Comparison of ENCODE assay signal across 14 cellular contexts in the genomic region with DNA sequence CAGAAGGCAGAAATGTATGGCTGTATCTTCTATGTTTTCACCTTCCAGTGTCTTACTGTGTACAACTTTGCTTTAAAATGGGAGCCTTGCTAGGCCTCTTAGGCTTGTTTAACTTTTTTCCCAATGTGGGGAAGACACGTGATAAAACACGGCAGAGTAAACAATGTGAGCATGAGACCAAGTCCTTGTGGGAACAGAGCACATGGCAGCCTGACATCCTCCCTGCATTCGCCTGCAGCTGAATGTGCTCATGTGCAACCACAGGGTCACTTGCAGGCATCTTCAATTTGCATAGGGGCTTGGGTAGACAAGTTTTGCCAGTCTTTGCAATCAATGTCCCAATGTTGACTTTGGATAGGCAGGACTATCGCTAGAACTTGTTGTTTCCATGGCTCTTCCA.
A peak's percentile ranks its signal among the peaks of the same experiment; 100 is the strongest.
DNase-seq lines count a peak whose midpoint lies in the region; ATAC-seq and TF ChIP-seq lines count a peak whose summit lies in the region.
"Had no signal": no experiment of that assay in that cellular context is flagged by ENCODE, and none has a peak within 500 bp of the region (broad histone marks: within the 10 kb centered on the region; RNA-seq: fewer than 3 reads in every experiment).

No MANE protein-coding gene starts in this region.

- DNase-seq in NCI-H510A (lab: John Stamatoyannopoulos, UW) (peak; percentile 13), foreskin melanocyte (peak; percentile 62), mucosa of gallbladder (ENCODE audit: low spot score) (peak; percentile 18), brain microvascular endothelial cell (no peak), foreskin fibroblast (no peak), WTC11 (ENCODE audit: low spot score) (no peak), NCI-H2227 (lab: John Stamatoyannopoulos, UW; ENCODE audit: unreplicated experiment) (no peak)
- DNase-seq: BE2C; CD4-positive, alpha-beta memory T cell; DND-41; GDM1 had no signal

- no peak overlapping the region for H3K4me3 Mint-ChIP-seq in WTC11
- H3K4me3 Mint-ChIP-seq: CD4-positive, alpha-beta memory T cell had no signal

- CTCF ChIA-PET in WTC11 (lab: Charles Lee): no interaction called here

- H3K27ac ChIP-seq in brain microvascular endothelial cell: no peak overlapping the region
- H3K27ac ChIP-seq: A549, C4-2B had no signal

- no peak overlapping the region for H3K4me3 ChIP-seq in brain microvascular endothelial cell (ENCODE audit: low read depth, low read length)
- H3K4me3 ChIP-seq in foreskin fibroblast (ENCODE audit: low read depth in 1 of 2, low read length in 2 of 2): no peak overlapping the region
- H3K4me3 ChIP-seq: A549, HAP-1 had no signal

- POLR2A ChIA-PET in WTC11 (lab: Charles Lee): no interaction called here

- H3K4me1 Mint-ChIP-seq in WTC11: no peaks in the 10 kb centered on the region
- H3K4me1 Mint-ChIP-seq: CD4-positive, alpha-beta memory T cell had no signal

- no peak for ATAC-seq in WTC11
- ATAC-seq: A549 had no signal

- H3K27me3 ChIP-seq in brain microvascular endothelial cell (replicated peaks): no peaks in the 10 kb centered on the region
- H3K27me3 ChIP-seq: BE2C had no signal

- H3K27me3 Mint-ChIP-seq in WTC11 (ENCODE audit: low read depth): peaks cover 19% of the 10 kb centered on the region

- H3K9me3 Mint-ChIP-seq in WTC11: no peaks in the 10 kb centered on the region

- H3K27ac Mint-ChIP-seq in WTC11: no peak overlapping the region
- H3K27ac Mint-ChIP-seq: CD4-positive, alpha-beta memory T cell had no signal

- no peaks in the 10 kb centered on the region for H3K36me3 Mint-ChIP-seq in WTC11
- H3K36me3 Mint-ChIP-seq: CD4-positive, alpha-beta memory T cell had no signal

- H3K36me3 ChIP-seq in brain microvascular endothelial cell (replicated peaks): no peaks in the 10 kb centered on the region
- H3K36me3 ChIP-seq: BE2C, HAP-1 had no signal

- in situ Hi-C loops in brain microvascular endothelial cell (cut with HindIII; ENCODE audit: low pct_ligation_motif_present, low sequenced_read_pairs): no loop called here

- no peak for TF ChIP-seq CTCF in brain microvascular endothelial cell (IDR thresholded peaks at IDR 0.05; ENCODE audit: low read depth, low read length, missing control alignments)
- TF ChIP-seq CTCF in foreskin fibroblast (IDR thresholded peaks at IDR 0.05; ENCODE audit: low read depth, low read length): no peak
- TF ChIP-seq CTCF in WTC11 (IDR thresholded peaks at IDR 0.05): no peak

TF ChIP-seq in WTC11, 78 proteins besides CTCF, POLR2A, EP300 and RAD21:
- TF ChIP-seq, protein P1, sequence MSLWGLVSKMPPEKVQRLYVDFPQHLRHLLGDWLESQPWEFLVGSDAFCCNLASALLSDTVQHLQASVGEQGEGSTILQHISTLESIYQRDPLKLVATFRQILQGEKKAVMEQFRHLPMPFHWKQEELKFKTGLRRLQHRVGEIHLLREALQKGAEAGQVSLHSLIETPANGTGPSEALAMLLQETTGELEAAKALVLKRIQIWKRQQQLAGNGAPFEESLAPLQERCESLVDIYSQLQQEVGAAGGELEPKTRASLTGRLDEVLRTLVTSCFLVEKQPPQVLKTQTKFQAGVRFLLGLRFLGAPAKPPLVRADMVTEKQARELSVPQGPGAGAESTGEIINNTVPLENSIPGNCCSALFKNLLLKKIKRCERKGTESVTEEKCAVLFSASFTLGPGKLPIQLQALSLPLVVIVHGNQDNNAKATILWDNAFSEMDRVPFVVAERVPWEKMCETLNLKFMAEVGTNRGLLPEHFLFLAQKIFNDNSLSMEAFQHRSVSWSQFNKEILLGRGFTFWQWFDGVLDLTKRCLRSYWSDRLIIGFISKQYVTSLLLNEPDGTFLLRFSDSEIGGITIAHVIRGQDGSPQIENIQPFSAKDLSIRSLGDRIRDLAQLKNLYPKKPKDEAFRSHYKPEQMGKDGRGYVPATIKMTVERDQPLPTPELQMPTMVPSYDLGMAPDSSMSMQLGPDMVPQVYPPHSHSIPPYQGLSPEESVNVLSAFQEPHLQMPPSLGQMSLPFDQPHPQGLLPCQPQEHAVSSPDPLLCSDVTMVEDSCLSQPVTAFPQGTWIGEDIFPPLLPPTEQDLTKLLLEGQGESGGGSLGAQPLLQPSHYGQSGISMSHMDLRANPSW (CRISPR knock-in tag; conservative IDR thresholded peaks at IDR 0.05; ENCODE audit: low read depth): no peak

Comparison
In these comparisons a context has a peak if more than half of its experiments do, and no peak if none do; other contexts are left out.
1. DNase-seq: peak in NCI-H510A (single experiment), foreskin melanocyte (single experiment) and mucosa of gallbladder (single experiment); none in brain microvascular endothelial cell (single experiment), foreskin fibroblast (0 of 2), WTC11 (single experiment) and NCI-H2227 (single experiment).